8 cellular contexts compared by ENCODE assay signal in genomic region chrX:154408659-154409221, GRCh38. TPM values are rescaled to one million over a fixed set of nuclear protein-coding genes. Genes with fewer than 3 reads are reported as not detected.
DNase-seq lines count a peak whose midpoint lies in the region; ATAC-seq and TF ChIP-seq lines count a peak whose summit lies in the region.

No MANE protein-coding gene starts in this region.

- H3K27me3 ChIP-seq in GM06990 (replicated peaks; ENCODE audit: control insufficient read depth, insufficient read depth, low read length): no peaks in the 10 kb centered on the region
- H3K27me3 ChIP-seq in ectodermal cell (ENCODE audit: control insufficient read depth, insufficient read depth, low read length, poor library complexity, severe bottlenecking): no peaks in the 10 kb centered on the region

- no peak for TF ChIP-seq CTCF in GM06990 (IDR thresholded peaks at IDR 0.05; ENCODE audit: insufficient read depth, low read length, poor library complexity, severe bottlenecking)
- TF ChIP-seq CTCF in omental fat pad (IDR thresholded peaks at IDR 0.05): no peak
- no peak for TF ChIP-seq CTCF in lower leg skin (IDR thresholded peaks at IDR 0.05)

- TF ChIP-seq POLR2A in lower leg skin (IDR thresholded peaks at IDR 0.05): no peak

- H3K9me3 ChIP-seq in ectodermal cell (ENCODE audit: control insufficient read depth, low read length): no peaks in the 10 kb centered on the region

- no peaks in the 10 kb centered on the region for H3K36me3 ChIP-seq in GM06990 (ENCODE audit: control insufficient read depth, insufficient read depth, low read length)
- no peaks in the 10 kb centered on the region for H3K36me3 ChIP-seq in ectodermal cell (ENCODE audit: control insufficient read depth, insufficient read depth, low read length)

- no peak overlapping the region for H3K27ac ChIP-seq in ectodermal cell (ENCODE audit: insufficient read depth, low read depth, low read length, poor library complexity, severe bottlenecking)

- intact Hi-C loops in sciatic nerve (cut with DNase I) (no loop called here), lower leg skin (cut with DNase I; ENCODE audit: low total_unique reads) (no loop called here)

- H3K4me1 ChIP-seq in ectodermal cell (ENCODE audit: control insufficient read depth, insufficient read depth, low read length): peaks cover 4% of the 10 kb centered on the region

- DNase-seq in GM06990 (ENCODE audit: extremely low read depth, insufficient read length): no peak
- DNase-seq in HT-29 (ENCODE audit: low spot score): peak; percentile 30
- no peak for DNase-seq in omental fat pad (ENCODE audit: low spot score)
- DNase-seq in sciatic nerve (ENCODE audit: low spot score): no peak
- DNase-seq in lower leg skin (ENCODE audit: low spot score in 2 of 2): no peak

- H3K4me3 ChIP-seq in GM06990 (replicated peaks; ENCODE audit: low read depth, low read length) (peak overlapping the region; percentile 47), ectodermal cell (ENCODE audit: insufficient read depth, low read depth, low read length) (peak overlapping the region; percentile 13), lower leg skin (ENCODE audit: low read depth, poor library complexity, severe bottlenecking) (no peak overlapping the region)

- WGBS in ectodermal cell, 2 experiments: 53 to 55% methylated on average over 10 of the region's 10 CpGs
- 64 to 65% methylated on average over 10 of the region's 10 CpGs for WGBS in lower leg skin, 2 donors

- peak; percentile 16 for ATAC-seq in omental fat pad (ENCODE audit: low FRiP score)
- ATAC-seq in sciatic nerve: no peak
- no peak for ATAC-seq in HG02938 (IDR thresholded peaks at IDR 0.05; ENCODE audit: unreplicated experiment)
- no peak for ATAC-seq in HG03039 (IDR thresholded peaks at IDR 0.05; ENCODE audit: unreplicated experiment)

RNA-seq across cellular contexts. Expression of gene DNASE1L1, which starts 0.3 kb away (rescaled TPM):
- total RNA-seq in HT-29 (2014; rRNA removed; shearing (Covaris generic)): 114 and 118 TPM in 2 replicates
- polyA plus RNA-seq in ectodermal cell (2013, experiment 1 of 4): 17.5 TPM
- polyA plus RNA-seq in ectodermal cell (2013, experiment 2 of 4): 16.1 TPM
- 14.3 TPM for polyA plus RNA-seq in ectodermal cell (2013, experiment 3 of 4)
- polyA plus RNA-seq in ectodermal cell (2013, experiment 4 of 4): 15.1 TPM
- total RNA-seq in omental fat pad (10 to 100 TPM; 33.4 to 47.3 (median 38.8) TPM), sciatic nerve (18.4 TPM), lower leg skin (10 to 100 TPM; 10.5 to 28.5 (median 16.9) TPM)

RNA-seq across cellular contexts. Expression of gene TAFAZZIN, which starts 2.6 kb away (rescaled TPM):
- 60.3 and 80.6 TPM in 2 replicates for total RNA-seq in HT-29 (2014; rRNA removed; shearing (Covaris generic))
- 42.7 TPM for polyA plus RNA-seq in ectodermal cell (2013, experiment 1 of 4)
- polyA plus RNA-seq in ectodermal cell (2013, experiment 2 of 4): 38.3 TPM
- 40.2 TPM for polyA plus RNA-seq in ectodermal cell (2013, experiment 3 of 4)
- polyA plus RNA-seq in ectodermal cell (2013, experiment 4 of 4): 47.3 TPM
- total RNA-seq in omental fat pad (10 to 100 TPM; 20.8 to 76.3 (median 33.1) TPM), sciatic nerve (56.7 TPM), lower leg skin (10 to 100 TPM; 34.1 to 89.6 (median 49.0) TPM)

RNA-seq across cellular contexts. Expression of gene RPL10, which starts 10.6 kb away (rescaled TPM):
- total RNA-seq in HT-29 (2014; rRNA removed; shearing (Covaris generic)): 4,676 and 4,679 TPM in 2 replicates
- 2,698 TPM for polyA plus RNA-seq in ectodermal cell (2013, experiment 1 of 4)
- polyA plus RNA-seq in ectodermal cell (2013, experiment 2 of 4): 2,845 TPM
- 2,945 TPM for polyA plus RNA-seq in ectodermal cell (2013, experiment 3 of 4)
- polyA plus RNA-seq in ectodermal cell (2013, experiment 4 of 4): 3,150 TPM
- total RNA-seq in omental fat pad (1,000 to 10,000 TPM; 6,220 to 8,957 (median 7,673) TPM), sciatic nerve (2,095 TPM), lower leg skin (1,000 to 10,000 TPM; 3,266 to 8,500 (median 5,564) TPM)

RNA-seq across cellular contexts. Expression of gene ATP6AP1, which starts 19.7 kb away (rescaled TPM):
- 162 and 181 TPM in 2 replicates for total RNA-seq in HT-29 (2014; rRNA removed; shearing (Covaris generic))
- polyA plus RNA-seq in ectodermal cell (2013, experiment 1 of 4): 77.6 TPM
- 77.4 TPM for polyA plus RNA-seq in ectodermal cell (2013, experiment 2 of 4)
- polyA plus RNA-seq in ectodermal cell (2013, experiment 3 of 4): 62.4 TPM
- polyA plus RNA-seq in ectodermal cell (2013, experiment 4 of 4): 74.6 TPM
- total RNA-seq in omental fat pad (10 to 100 TPM; 23.8 to 51.8 (median 37.2) TPM), sciatic nerve (59.1 TPM), lower leg skin (10 to 100 TPM; 71.0 to 93.5 (median 78.4) TPM)

RNA-seq across cellular contexts. Expression of gene GDI1, which starts 28.2 kb away (rescaled TPM):
- 124 and 128 TPM in 2 replicates for total RNA-seq in HT-29 (2014; rRNA removed; shearing (Covaris generic))
- 201 TPM for polyA plus RNA-seq in ectodermal cell (2013, experiment 1 of 4)
- polyA plus RNA-seq in ectodermal cell (2013, experiment 2 of 4): 188 TPM
- 170 TPM for polyA plus RNA-seq in ectodermal cell (2013, experiment 3 of 4)
- 203 TPM for polyA plus RNA-seq in ectodermal cell (2013, experiment 4 of 4)
- 100 to 1,000 TPM in 2 of 4 donors, 10 to 100 TPM in 2; 75.3 to 119 (median 96.9) TPM for total RNA-seq in omental fat pad
- total RNA-seq in sciatic nerve: 177 TPM
- total RNA-seq in lower leg skin: 10 to 100 TPM; 50.5 to 83.5 (median 61.5) TPM
